ENCODE assay signal across 8 cellular contexts in genomic region chr6:56954389-56955170, GRCh38. TPM values are rescaled to one million over a fixed set of nuclear protein-coding genes. Genes with fewer than 3 reads are reported as not detected.
DNase-seq lines count a peak whose midpoint lies in the region; ATAC-seq lines count a peak whose summit lies in the region.

BEND6 (plus strand) TSS chr6:56955107; CDS start chr6:56981811, 26,704 bp downstream.

- in situ Hi-C loops in T47D (cut with HindIII; ENCODE audit: low pct_unique_long_range_greater_than_20kb, low sequenced_read_pairs): no loop called here

- no peaks in the 10 kb centered on the region for H3K9me3 Mint-ChIP-seq in immature natural killer cell

- H3K27ac ChIP-seq in skeletal muscle tissue (ENCODE audit: low read depth, low read length): no peak within 1 kb of the TSS

- ATAC-seq in GM21367 (IDR thresholded peaks at IDR 0.05; ENCODE audit: unreplicated experiment) (peak; percentile 28), HG03571 (IDR thresholded peaks at IDR 0.05; ENCODE audit: unreplicated experiment) (peak; percentile 33)

- peaks cover 14 to 18% (median 16%) of the 10 kb centered on the region in 3 donors for H3K4me1 ChIP-seq in skeletal muscle tissue (ENCODE audit: control insufficient read depth in 3 of 3, insufficient read depth in 3 of 3, low read length in 3 of 3)

- H3K27me3 ChIP-seq in skeletal muscle tissue (ENCODE audit: control insufficient read depth in 3 of 3, insufficient read depth in 3 of 3, low read length in 3 of 3): peaks cover 0 to 7% (median 0%) of the 10 kb centered on the region in 3 donors

- peak within 1 kb of the TSS; percentile 51 to 72 (median 59) for H3K9ac ChIP-seq in skeletal muscle tissue (ENCODE audit: low read depth in 1 of 3, low read length in 3 of 3)

- peaks cover 6 to 27% (median 20%) of the 10 kb centered on the region in 3 donors for H3K27me3 Mint-ChIP-seq in immature natural killer cell (ENCODE audit: low read depth in 3 of 3)

- DNase-seq in GF-D8 (lab: John Stamatoyannopoulos, UW) (peak; percentile 66), SK-N-DZ (ENCODE audit: low spot score) (peak; percentile 61), T47D (ENCODE audit: low read depth in 1 of 2, low spot score in 1 of 2) (peak; percentile 9 to 48), immature natural killer cell (peak; percentile 27 to 39 (median 28)), KG1 (lab: John Stamatoyannopoulos, UW) (no peak)

- peak within 1 kb of the TSS; percentile 72 to 83 (median 75) for H3K4me3 ChIP-seq in skeletal muscle tissue (ENCODE audit: low read length in 3 of 3)

- no peaks in the 10 kb centered on the region for H3K36me3 ChIP-seq in skeletal muscle tissue (ENCODE audit: control insufficient read depth in 3 of 3, insufficient read depth in 3 of 3, low read length in 3 of 3)

- no peak within 1 kb of the TSS for H3K27ac Mint-ChIP-seq in immature natural killer cell

- H3K4me3 Mint-ChIP-seq in immature natural killer cell: peak within 1 kb of the TSS; percentile 87 to 95 (median 91)

- H3K36me3 Mint-ChIP-seq in immature natural killer cell: no peaks in the 10 kb centered on the region

- peaks cover 22 to 30% of the 10 kb centered on the region in 2 donors for H3K4me1 Mint-ChIP-seq in immature natural killer cell

- no peaks in the 10 kb centered on the region for H3K9me3 ChIP-seq in skeletal muscle tissue (ENCODE audit: control insufficient read depth in 3 of 3, low read length in 3 of 3)

RNA-seq across cellular contexts. Expression of gene BEND6, which starts in this region (rescaled TPM):
- 2.6 and 5.4 TPM in 2 replicates for polyA plus RNA-seq in SK-N-DZ (2014; cell fraction: cytosol; rRNA removed)
- 0.93 and 1.4 TPM in 2 replicates for polyA plus RNA-seq in SK-N-DZ (2014; cell fraction: nucleus; rRNA removed)
- polyA plus RNA-seq in immature natural killer cell: under 1 TPM in 2 of 3 donors, not detected in 1; 0.29 to 0.73 TPM
- not detected for total RNA-seq in skeletal muscle tissue

Comparison
In these comparisons a context has a peak if more than half of its experiments do, and no peak if none do; other contexts are left out.
1. Peak in DNase-seq in immature natural killer cell; RNA of the gene not detected or under 1 TPM.